15 cellular contexts compared by ENCODE assay signal in the genomic region with DNA sequence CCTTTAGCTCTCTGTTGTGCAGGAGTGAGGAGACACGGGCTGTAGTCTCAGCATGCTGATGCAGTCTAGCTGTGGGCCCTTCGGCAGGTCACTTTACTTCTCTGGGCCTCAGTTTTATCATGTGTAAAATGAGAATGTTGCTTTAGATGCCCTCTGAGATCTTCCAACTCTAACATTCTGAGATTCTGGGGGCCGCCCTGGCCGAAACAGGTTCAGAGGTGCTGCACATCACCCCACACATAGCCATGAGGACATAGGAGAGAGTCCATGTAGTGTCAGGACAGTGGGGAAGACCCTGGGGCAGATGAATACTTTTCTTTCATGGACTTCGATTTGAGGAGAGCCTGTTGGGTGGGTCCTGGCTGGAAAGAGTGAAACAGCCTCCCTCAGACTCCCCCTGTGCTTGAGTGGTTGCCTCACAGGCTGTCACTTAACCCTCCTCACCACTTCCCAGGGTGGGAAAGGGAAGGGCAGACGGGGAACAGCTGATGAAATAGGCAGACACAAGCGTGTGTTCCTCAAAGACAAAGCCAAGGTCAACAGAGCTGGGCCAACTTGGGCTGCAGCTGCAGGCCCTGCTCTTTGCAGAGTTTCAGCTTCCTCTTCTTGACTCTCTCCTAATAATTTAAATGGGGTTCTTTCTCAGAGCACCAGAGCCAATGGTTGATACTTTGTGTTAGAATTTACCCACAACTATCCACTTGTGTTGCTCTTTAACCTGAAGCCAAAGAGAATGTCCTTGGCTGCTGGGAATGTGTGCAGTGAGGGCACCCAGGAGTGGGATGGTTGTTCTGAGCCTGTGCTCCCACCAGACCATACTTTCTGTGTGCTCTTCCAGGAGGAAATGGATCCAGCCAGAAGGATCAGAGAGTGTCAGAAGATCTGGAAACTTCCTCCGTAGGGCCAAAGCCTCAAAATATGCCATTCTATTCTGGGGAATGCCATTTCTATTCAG. TPM values are rescaled to one million over a fixed set of nuclear protein-coding genes. Genes with fewer than 3 reads are reported as not detected.
DNase-seq lines count a peak whose midpoint lies in the region; ATAC-seq and TF ChIP-seq lines count a peak whose summit lies in the region.
"Had no signal": no experiment of that assay in that cellular context is flagged by ENCODE, and none has a peak within 500 bp of the region (broad histone marks: within the 10 kb centered on the region; RNA-seq: fewer than 3 reads in every experiment).

No MANE protein-coding gene starts in this region.

- ATAC-seq in sciatic nerve (peak; percentile 93), HG03196 (IDR thresholded peaks at IDR 0.05; ENCODE audit: unreplicated experiment) (no peak)

- H4K20me1 ChIP-seq in Karpas-422 (ENCODE audit: insufficient read depth, low read depth, low read length), result no peaks in the 10 kb centered on the region

- no peaks in the 10 kb centered on the region for H3K79me2 ChIP-seq in Karpas-422 (ENCODE audit: low read length)

- no peaks in the 10 kb centered on the region for H3K27me3 ChIP-seq in Karpas-422 (ENCODE audit: low read length)

- H3K9me2 ChIP-seq in Karpas-422 (replicated peaks; ENCODE audit: insufficient read depth, low read length), result no peaks in the 10 kb centered on the region

- no peak overlapping the region for H3K27ac ChIP-seq in Karpas-422 (ENCODE audit: low read length)
- H3K27ac ChIP-seq: KMS-11 had no signal

- no peak overlapping the region for H3K4me2 ChIP-seq in Karpas-422 (ENCODE audit: low read depth, low read length, poor library complexity, severe bottlenecking)
- H3K4me2 ChIP-seq: KMS-11 had no signal

- H2AFZ ChIP-seq in Karpas-422 (ENCODE audit: low read length), result no peak overlapping the region

- H3K4me3 ChIP-seq in Karpas-422 (ENCODE audit: low read length) (no peak overlapping the region), fibroblast of the aortic adventitia (ENCODE audit: low read depth, low read length) (no peak overlapping the region)
- H3K4me3 ChIP-seq: dorsolateral prefrontal cortex, skin epidermis had no signal

- intact Hi-C loops in sciatic nerve (cut with DNase I), result no loop called here

- H3K36me3 ChIP-seq in Karpas-422 (ENCODE audit: insufficient read depth, low read length), result no peaks in the 10 kb centered on the region

- no peaks in the 10 kb centered on the region for H3K9me3 ChIP-seq in Karpas-422 (ENCODE audit: low read length)

- no peak overlapping the region for H3K9ac ChIP-seq in Karpas-422 (ENCODE audit: low read length)
- H3K9ac ChIP-seq: KMS-11 had no signal

- no peaks in the 10 kb centered on the region for H3K4me1 ChIP-seq in Karpas-422 (ENCODE audit: low read length)

- TF ChIP-seq CTCF in fibroblast of the aortic adventitia (IDR thresholded peaks at IDR 0.05; ENCODE audit: insufficient read depth, low read length), result no peak

- DNase-seq in Karpas-422 (peak; percentile 47), SIG-M5 (lab: John Stamatoyannopoulos, UW) (peak; percentile 83), fibroblast of the aortic adventitia (ENCODE audit: low read depth) (peak; percentile 91), sciatic nerve (ENCODE audit: low spot score) (peak; percentile 68), cerebellar cortex (ENCODE audit: low spot score) (no peak), DMS114 treated with DMSO at 0.1 percent for 48 hours (lab: John Stamatoyannopoulos, UW; ENCODE audit: unreplicated experiment) (no peak)
- no peak for DNase-seq in central memory CD4-positive, alpha-beta T cell
- DNase-seq: CD4-positive, alpha-beta memory T cell; dorsolateral prefrontal cortex; foreskin fibroblast; naive B cell; NCI-H2171 had no signal

RNA-seq across cellular contexts. Expression of a gene that starts 14.7 kb away (rescaled TPM):
- 54.9 and 112 TPM in 2 replicates for total RNA-seq in Karpas-422 (2014; rRNA removed; shearing (Covaris generic); ENCODE audit: low replicate concordance)
- total RNA-seq in fibroblast of the aortic adventitia (ENCODE audit: low replicate concordance) (100 and 109 TPM in 2 replicates), sciatic nerve (70.5 TPM)

Comparison
In these comparisons a context has a peak if more than half of its experiments do, and no peak if none do; other contexts are left out.
1. DNase-seq: peak in Karpas-422 (single experiment), SIG-M5 (single experiment), fibroblast of the aortic adventitia (single experiment) and sciatic nerve (single experiment); none in cerebellar cortex (single experiment), central memory CD4-positive, alpha-beta T cell (single experiment) and DMS114 treated with DMSO at 0.1 percent for 48 hours (single experiment).